In the genomic region with DNA sequence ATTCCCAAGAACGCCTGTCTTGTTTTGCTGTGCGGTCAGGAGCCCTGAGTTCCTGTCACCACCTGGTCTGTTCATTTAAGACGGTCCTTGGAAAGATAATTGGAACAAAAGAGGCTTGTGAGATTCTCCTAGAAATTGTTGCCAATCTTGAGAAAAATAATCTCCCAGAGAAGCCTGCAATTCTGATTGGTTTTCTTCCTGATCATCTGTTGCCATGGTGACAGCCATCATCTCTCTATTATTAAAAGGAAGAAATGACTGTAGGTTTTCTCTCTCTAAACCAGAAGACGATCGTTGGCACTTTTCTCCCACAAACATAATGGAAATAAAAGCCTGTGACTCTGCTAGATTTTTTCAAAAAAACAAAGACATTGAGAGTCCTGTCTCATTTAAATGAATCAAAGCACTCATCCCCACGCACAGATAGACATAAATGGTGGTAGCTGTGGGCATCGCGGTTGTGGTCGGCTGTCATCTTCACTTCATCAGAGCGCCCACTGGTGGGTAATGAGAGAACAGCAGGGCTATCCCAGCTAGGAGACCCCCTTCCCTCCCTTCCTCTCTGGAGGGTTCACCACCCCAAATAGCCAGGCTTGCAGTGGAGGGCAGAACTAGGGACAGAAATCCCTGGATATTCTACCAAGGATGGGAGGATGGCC, we compare ENCODE assay signal across 9 cellular contexts. TPM values are rescaled to one million over a fixed set of nuclear protein-coding genes. Genes with fewer than 3 reads are reported as not detected.
DNase-seq lines count a peak whose midpoint lies in the region; ATAC-seq and TF ChIP-seq lines count a peak whose summit lies in the region.
"Had no signal": no experiment of that assay in that cellular context is flagged by ENCODE, and none has a peak within 500 bp of the region (broad histone marks: within the 10 kb centered on the region; RNA-seq: fewer than 3 reads in every experiment).

No MANE protein-coding gene starts in this region.

- peaks cover 2% of the 10 kb centered on the region for H3K36me3 Mint-ChIP-seq in activated naive CD4-positive, alpha-beta T cell treated with anti-CD3 and anti-CD28 coated beads, Interleukin-2, amount 50 U/mL, for 24 hours

- peaks cover 35% of the 10 kb centered on the region for H3K4me1 Mint-ChIP-seq in activated naive CD4-positive, alpha-beta T cell treated with anti-CD3 and anti-CD28 coated beads, Interleukin-2, amount 50 U/mL, for 24 hours

- H3K27ac ChIP-seq in HCT116 (ENCODE audit: low read depth, low read length): no peak overlapping the region

- H3K36me3 ChIP-seq in BJ (ENCODE audit: control insufficient read depth, insufficient read depth, low read length): no peaks in the 10 kb centered on the region
- no peaks in the 10 kb centered on the region for H3K36me3 ChIP-seq in HCT116 (ENCODE audit: control insufficient read depth in 1 of 2, insufficient read depth in 2 of 2, low read length in 2 of 2)

- ATAC-seq in HCT116 (peak; percentile 88), GM21737 (IDR thresholded peaks at IDR 0.05; ENCODE audit: unreplicated experiment) (no peak), GM21447 (IDR thresholded peaks at IDR 0.05; ENCODE audit: unreplicated experiment) (no peak), HG03442 (IDR thresholded peaks at IDR 0.05; ENCODE audit: unreplicated experiment) (no peak)

- TF ChIP-seq CTCF in BJ (IDR thresholded peaks at IDR 0.05; ENCODE audit: insufficient read depth, low read depth, low read length) (peak; percentile 38; the same call in 1 of the 2 replicates), HCT116 (IDR thresholded peaks at IDR 0.05 in 2 of 3, conservative IDR thresholded peaks at IDR 0.05 in 1 of 3; ENCODE audit: borderline replicate concordance in 1 of 3, insufficient read depth in 1 of 3, low read depth in 2 of 3, low read length in 2 of 3) (peak; percentile 27 to 92 (median 89); a peak in 5 of 6 replicates)

- no peak overlapping the region for H3K4me3 ChIP-seq in BJ (ENCODE audit: low read depth, low read length)
- no peak overlapping the region for H3K4me3 ChIP-seq in HCT116 (replicated peaks in 1 of 2; ENCODE audit: low read depth in 1 of 2, low read length in 2 of 2)

- RAD21 ChIA-PET in HCT116 (lab: Charles Lee; ENCODE audit: low non-redundant PET in 1 of 2, low total read pairs in 2 of 2, uncharacterized antibody in 2 of 2, unreplicated experiment in 2 of 2): interaction anchor here in 1 of 2 experiments (1.5 kb wide), 1 partner anchor 49 kb away, joined by 4 read pairs; no protein-coding TSS in a partner anchor

- H4K20me1 ChIP-seq in HCT116 (ENCODE audit: insufficient read depth): no peaks in the 10 kb centered on the region

- H3K9ac ChIP-seq in HCT116 (ENCODE audit: low read length): no peak overlapping the region

- H3K27me3 ChIP-seq in BJ (ENCODE audit: control insufficient read depth, insufficient read depth, low read length) (no peaks in the 10 kb centered on the region; the same call in none of the 2 replicates), HCT116 (ENCODE audit: insufficient read depth, low read length) (no peaks in the 10 kb centered on the region)

- no peaks in the 10 kb centered on the region for H3K9me3 ChIP-seq in HCT116 (ENCODE audit: control insufficient read depth in 1 of 2, insufficient read depth in 1 of 2, low read depth in 1 of 2, low read length in 2 of 2)

- no peaks in the 10 kb centered on the region for H3K27me3 Mint-ChIP-seq in activated naive CD4-positive, alpha-beta T cell treated with anti-CD3 and anti-CD28 coated beads, Interleukin-2, amount 50 U/mL, for 24 hours

- DNase-seq in BJ (ENCODE audit: low read depth) (no peak), HCT116 (ENCODE audit: low read depth, low spot score) (no peak), myocyte (ENCODE audit: low read depth) (peak; percentile 23), SIG-M5 (lab: John Stamatoyannopoulos, UW) (no peak)

- 0 out of 2 replicates have a peak, but pooled peaks have one; percentile 16 for TF ChIP-seq RAD21 in HCT116 (IDR thresholded peaks at IDR 0.05; ENCODE audit: low read depth)

- H3K4me3 Mint-ChIP-seq in activated naive CD4-positive, alpha-beta T cell treated with anti-CD3 and anti-CD28 coated beads, Interleukin-2, amount 50 U/mL, for 24 hours: peak overlapping the region; percentile 15
- H3K4me3 Mint-ChIP-seq: T-helper 1 cell treated with Interleukin-12 subunit alpha and Interleukin-12 subunit beta and Interleukin-4 antibody, amounts not matched to agents 30 μg/mL and 1 μg/mL, for 36 hours had no signal

- H2AFZ ChIP-seq in HCT116 (ENCODE audit: low read depth, low read length, poor library complexity, severe bottlenecking): no peak overlapping the region

- H3K27ac Mint-ChIP-seq in activated naive CD4-positive, alpha-beta T cell treated with anti-CD3 and anti-CD28 coated beads, Interleukin-2, amount 50 U/mL, for 24 hours: peak overlapping the region; percentile 35
- H3K27ac Mint-ChIP-seq: T-helper 1 cell treated with Interleukin-12 subunit alpha and Interleukin-12 subunit beta and Interleukin-4 antibody, amounts not matched to agents 30 μg/mL and 1 μg/mL, for 36 hours had no signal

- no peak overlapping the region for H3K4me2 ChIP-seq in HCT116 (ENCODE audit: low read length)

- no peaks in the 10 kb centered on the region for H3K79me2 ChIP-seq in HCT116 (ENCODE audit: insufficient read depth, low read length)

- H3K9me2 ChIP-seq in HCT116 (ENCODE audit: insufficient read depth): no peaks in the 10 kb centered on the region

- no peak for TF ChIP-seq POLR2A in HCT116 (IDR thresholded peaks at IDR 0.05; ENCODE audit: borderline replicate concordance, extremely low read depth, insufficient read depth, insufficient read length)

- POLR2A ChIA-PET in BJ (lab: Charles Lee) (no interaction called here), HCT116 (lab: Charles Lee) (no interaction called here)

- BruUV-seq in HCT116 (replicated peaks; lab: Mats Ljungman, UMichigan): no TSS peak

- H3K9me3 Mint-ChIP-seq in activated naive CD4-positive, alpha-beta T cell treated with anti-CD3 and anti-CD28 coated beads, Interleukin-2, amount 50 U/mL, for 24 hours: no peaks in the 10 kb centered on the region
- H3K9me3 Mint-ChIP-seq: T-helper 1 cell treated with Interleukin-12 subunit alpha and Interleukin-12 subunit beta and Interleukin-4 antibody, amounts not matched to agents 30 μg/mL and 1 μg/mL, for 36 hours had no signal

- H3K4me1 ChIP-seq in HCT116 (ENCODE audit: control insufficient read depth in 1 of 2, insufficient read depth in 2 of 2, low read length in 2 of 2): peaks cover 4% of the 10 kb centered on the region in 2 experiments

- intact Hi-C loops in HCT116 (cut with micrococcal nuclease): no loop called here

- CTCF ChIA-PET in BJ (lab: Yijun Ruan, JAX) (interaction anchor here (0.6 to 0.9 kb wide), 4 partner anchors 8 to 42 kb away, joined by 3 read pairs; no protein-coding TSS in a partner anchor), HCT116 (lab: Charles Lee) (interaction anchor here (0.6 to 1.7 kb wide), 3 partner anchors 21 to 298 kb away, joined by 4 to 6 read pairs (median 4); partner anchors contain the start of gene CALM3)

TF ChIP-seq in HCT116, 20 proteins besides CTCF, POLR2A, EP300 and RAD21 (continues in another document):
- TF ChIP-seq TCF7L2 (IDR thresholded peaks at IDR 0.05; ENCODE audit: borderline replicate concordance, extremely low read depth, insufficient read depth, insufficient read length): no peak
- TF ChIP-seq EZH2 (IDR thresholded peaks at IDR 0.05): no peak
- TF ChIP-seq CEBPB (IDR thresholded peaks at IDR 0.05; ENCODE audit: low read depth): no peak
- TF ChIP-seq, protein P1, sequence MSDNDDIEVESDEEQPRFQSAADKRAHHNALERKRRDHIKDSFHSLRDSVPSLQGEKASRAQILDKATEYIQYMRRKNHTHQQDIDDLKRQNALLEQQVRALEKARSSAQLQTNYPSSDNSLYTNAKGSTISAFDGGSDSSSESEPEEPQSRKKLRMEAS (IDR thresholded peaks at IDR 0.05): no peak
- no peak for TF ChIP-seq ZNF274 (IDR thresholded peaks at IDR 0.05; ENCODE audit: low read depth, low read length)
- TF ChIP-seq, protein P2, sequence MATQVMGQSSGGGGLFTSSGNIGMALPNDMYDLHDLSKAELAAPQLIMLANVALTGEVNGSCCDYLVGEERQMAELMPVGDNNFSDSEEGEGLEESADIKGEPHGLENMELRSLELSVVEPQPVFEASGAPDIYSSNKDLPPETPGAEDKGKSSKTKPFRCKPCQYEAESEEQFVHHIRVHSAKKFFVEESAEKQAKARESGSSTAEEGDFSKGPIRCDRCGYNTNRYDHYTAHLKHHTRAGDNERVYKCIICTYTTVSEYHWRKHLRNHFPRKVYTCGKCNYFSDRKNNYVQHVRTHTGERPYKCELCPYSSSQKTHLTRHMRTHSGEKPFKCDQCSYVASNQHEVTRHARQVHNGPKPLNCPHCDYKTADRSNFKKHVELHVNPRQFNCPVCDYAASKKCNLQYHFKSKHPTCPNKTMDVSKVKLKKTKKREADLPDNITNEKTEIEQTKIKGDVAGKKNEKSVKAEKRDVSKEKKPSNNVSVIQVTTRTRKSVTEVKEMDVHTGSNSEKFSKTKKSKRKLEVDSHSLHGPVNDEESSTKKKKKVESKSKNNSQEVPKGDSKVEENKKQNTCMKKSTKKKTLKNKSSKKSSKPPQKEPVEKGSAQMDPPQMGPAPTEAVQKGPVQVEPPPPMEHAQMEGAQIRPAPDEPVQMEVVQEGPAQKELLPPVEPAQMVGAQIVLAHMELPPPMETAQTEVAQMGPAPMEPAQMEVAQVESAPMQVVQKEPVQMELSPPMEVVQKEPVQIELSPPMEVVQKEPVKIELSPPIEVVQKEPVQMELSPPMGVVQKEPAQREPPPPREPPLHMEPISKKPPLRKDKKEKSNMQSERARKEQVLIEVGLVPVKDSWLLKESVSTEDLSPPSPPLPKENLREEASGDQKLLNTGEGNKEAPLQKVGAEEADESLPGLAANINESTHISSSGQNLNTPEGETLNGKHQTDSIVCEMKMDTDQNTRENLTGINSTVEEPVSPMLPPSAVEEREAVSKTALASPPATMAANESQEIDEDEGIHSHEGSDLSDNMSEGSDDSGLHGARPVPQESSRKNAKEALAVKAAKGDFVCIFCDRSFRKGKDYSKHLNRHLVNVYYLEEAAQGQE (IDR thresholded peaks at IDR 0.05; ENCODE audit: low read depth): no peak

RNA-seq across cellular contexts. Expression of gene CALM3, which starts 21.7 kb away (rescaled TPM):
- polyA plus RNA-seq in BJ (2011; rRNA removed): 516 and 517 TPM in 2 replicates
- 100 and 115 TPM in 2 replicates for polyA minus RNA-seq in BJ (2011; rRNA and poly(A)+ RNA removed)
- total RNA-seq in HCT116 (2021; ENCODE audit: unreplicated experiment) (335 TPM), myocyte (85.6 and 87.7 TPM in 2 replicates)
- polyA plus RNA-seq in HCT116 (2012): 437 and 457 TPM in 2 replicates
- 209 TPM for polyA plus RNA-seq in myocyte (2012)

RNA-seq across cellular contexts. Expression of gene PTGIR, which starts 45.5 kb away (rescaled TPM):
- polyA plus RNA-seq in BJ (2011; rRNA removed): 16.9 and 27.8 TPM in 2 replicates
- polyA minus RNA-seq in BJ (2011; rRNA and poly(A)+ RNA removed): 9.5 and 13.1 TPM in 2 replicates
- not detected for total RNA-seq in HCT116 (2021; ENCODE audit: unreplicated experiment)
- 0.03 TPM in 1 of 2 replicates, not detected in the other for polyA plus RNA-seq in HCT116 (2012)
- 0.24 TPM in 1 of 2 replicates, not detected in the other for total RNA-seq in myocyte
- polyA plus RNA-seq in myocyte (2012): 0.09 TPM

RNA-seq across cellular contexts. Expression of gene GNG8, which starts 56.6 kb away (rescaled TPM):
- not detected in 2 replicates for polyA plus RNA-seq in BJ (2011; rRNA removed)
- polyA minus RNA-seq in BJ (2011; rRNA and poly(A)+ RNA removed): not detected in 2 replicates
- total RNA-seq in HCT116 (2021; ENCODE audit: unreplicated experiment) (not detected), myocyte (not detected in 2 replicates)
- polyA plus RNA-seq in HCT116 (2012): not detected in 2 replicates
- not detected for polyA plus RNA-seq in myocyte (2012)
